In genomic region chr2:209388416-209389037, GRCh38 we compare ENCODE assay signal across 13 cellular contexts. TPM values are rescaled to one million over a fixed set of nuclear protein-coding genes. Genes with fewer than 3 reads are reported as not detected.
DNase-seq lines count a peak whose midpoint lies in the region; ATAC-seq and TF ChIP-seq lines count a peak whose summit lies in the region.
"Had no signal": no experiment of that assay in that cellular context is flagged by ENCODE, and none has a peak within 500 bp of the region (broad histone marks: within the 10 kb centered on the region; RNA-seq: fewer than 3 reads in every experiment).

No MANE protein-coding gene starts in this region.

- H3K9me2 ChIP-seq in GM23338 (ENCODE audit: insufficient read depth) = no peaks in the 10 kb centered on the region

- no peaks in the 10 kb centered on the region for H4K20me1 ChIP-seq in GM23338 (replicated peaks; ENCODE audit: insufficient read depth)

- DNase-seq in GM23338 (ENCODE audit: low spot score) (no peak), fibroblast of the aortic adventitia (ENCODE audit: low read depth) (peak; percentile 23), ACHN (no peak), AG08396 (ENCODE audit: low spot score) (no peak)
- DNase-seq: GM23248, NCI-H1048, NCI-H345, PC-9 had no signal

- H3K4me2 ChIP-seq in GM23338 (no peak overlapping the region), parathyroid adenoma (ENCODE audit: low read length) (no peak overlapping the region)
- H3K4me2 ChIP-seq: PC-9 had no signal

- peaks cover 2% of the 10 kb centered on the region for H3K27me3 Mint-ChIP-seq in GM23338 (ENCODE audit: insufficient read depth, low read depth, poor library complexity)
- no peaks in the 10 kb centered on the region for H3K27me3 Mint-ChIP-seq in brain

- H3K79me2 ChIP-seq in GM23338 (replicated peaks; ENCODE audit: insufficient read depth) (no peaks in the 10 kb centered on the region), parathyroid adenoma (no peaks in the 10 kb centered on the region)

- H2AFZ ChIP-seq in GM23338 = peak overlapping the region; percentile 40; the same call in 1 of the 2 replicates
- peak overlapping the region; percentile 29 for H2AFZ ChIP-seq in parathyroid adenoma
- H2AFZ ChIP-seq: GM23248, PC-9 had no signal

- H3K27me3 ChIP-seq in GM23338 (ENCODE audit: insufficient read depth) (no peaks in the 10 kb centered on the region), parathyroid adenoma (ENCODE audit: control insufficient read depth, insufficient read depth, low read length) (no peaks in the 10 kb centered on the region)

- H3K4me1 ChIP-seq in GM23338 (ENCODE audit: insufficient read depth) (no peaks in the 10 kb centered on the region), parathyroid adenoma (no peaks in the 10 kb centered on the region)

- H3K9me3 ChIP-seq in parathyroid adenoma (ENCODE audit: control insufficient read depth, low read length) = no peaks in the 10 kb centered on the region

- H3K4me3 Mint-ChIP-seq in GM23338 (no peak overlapping the region), brain (peak overlapping the region in 3 of 5 experiments; percentile 47 to 62 (median 59))

- no peaks in the 10 kb centered on the region for H3K36me3 ChIP-seq in GM23338 (ENCODE audit: insufficient read depth)
- H3K36me3 ChIP-seq in parathyroid adenoma (ENCODE audit: control insufficient read depth, insufficient read depth, low read length) = no peaks in the 10 kb centered on the region

- no peak overlapping the region for H3K9ac ChIP-seq in parathyroid adenoma
- H3K9ac ChIP-seq: GM23248 had no signal

- H3K4me3 ChIP-seq in GM23338 (no peak overlapping the region), fibroblast of the aortic adventitia (ENCODE audit: low read depth, low read length) (no peak overlapping the region), parathyroid adenoma (ENCODE audit: low read depth, low read length) (no peak overlapping the region)
- H3K4me3 ChIP-seq: GM23248, K562, PC-9 had no signal

- TF ChIP-seq CTCF in GM23338 (conservative IDR thresholded peaks at IDR 0.05; ENCODE audit: low read depth in 2 of 2) (no peak), brain (conservative IDR thresholded peaks at IDR 0.05) (no peak), fibroblast of the aortic adventitia (IDR thresholded peaks at IDR 0.05; ENCODE audit: insufficient read depth, low read length) (no peak), parathyroid adenoma (IDR thresholded peaks at IDR 0.05) (no peak)

- in situ Hi-C loops in ACHN (cut with HindIII; ENCODE audit: low pct_ligation_motif_present, low pct_unique_long_range_greater_than_20kb, low sequenced_read_pairs) = no loop called here

- H3K4me1 Mint-ChIP-seq in GM23338 (no peaks in the 10 kb centered on the region), brain (peaks cover 29% of the 10 kb centered on the region)

- peaks cover 6% of the 10 kb centered on the region; the same call in 2 of the 3 replicates for H3K9me3 Mint-ChIP-seq in GM23338
- peaks cover 0 to 4% (median 0%) of the 10 kb centered on the region in 5 experiments for H3K9me3 Mint-ChIP-seq in brain

- no peaks in the 10 kb centered on the region; the same call in 2 of the 3 replicates for H3K36me3 Mint-ChIP-seq in GM23338 (ENCODE audit: low read depth)
- H3K36me3 Mint-ChIP-seq in brain = no peaks in the 10 kb centered on the region

- H3K27ac ChIP-seq in GM23338 (ENCODE audit: low read depth) = no peak overlapping the region
- no peak overlapping the region for H3K27ac ChIP-seq in parathyroid adenoma
- H3K27ac ChIP-seq: C4-2B, GM23248, PC-9 had no signal

- ATAC-seq in GM23338 (no peak), HG03442 (IDR thresholded peaks at IDR 0.05; ENCODE audit: unreplicated experiment) (no peak)
- ATAC-seq: K562 had no signal

- H3K27ac Mint-ChIP-seq in GM23338 = no peak overlapping the region
- H3K27ac Mint-ChIP-seq in brain = peak overlapping the region; percentile 63 to 95 (median 94)

- no peaks in the 10 kb centered on the region for H3F3A ChIP-seq in GM23338 (replicated peaks; ENCODE audit: low read depth)

TF ChIP-seq in GM23338, 12 proteins besides CTCF, POLR2A, EP300 and RAD21 (continues in another document):
- TF ChIP-seq REST (IDR thresholded peaks at IDR 0.05; ENCODE audit: unreplicated experiment) (no peak), EZH2phosphoT487 (IDR thresholded peaks at IDR 0.05; ENCODE audit: unreplicated experiment) (no peak), CREB1 (CRISPR knock-in tag; IDR thresholded peaks at IDR 0.05; ENCODE audit: low read depth) (no peak), EZH2 (IDR thresholded peaks at IDR 0.05; ENCODE audit: low read depth, unreplicated experiment) (no peak), ZNF331 (CRISPR knock-in tag; IDR thresholded peaks at IDR 0.05; ENCODE audit: low read depth) (no peak), ETS1 (IDR thresholded peaks at IDR 0.05) (no peak), ZNF114 (CRISPR knock-in tag; IDR thresholded peaks at IDR 0.05) (no peak), JUNB (IDR thresholded peaks at IDR 0.05; ENCODE audit: unreplicated experiment) (no peak), NANOG (IDR thresholded peaks at IDR 0.05; ENCODE audit: borderline replicate concordance) (no peak)

RNA-seq across cellular contexts. Expression of gene MAP2, which starts 35.3 kb away (rescaled TPM):
- 3.2 and 4.4 TPM in 2 replicates for total RNA-seq in GM23338 (2014; rRNA removed; shearing (Covaris generic))
- polyA plus RNA-seq in GM23338 (2016; fragmentation: Nextera tagmentation; extraction: Ambion mirVana) (2.2 and 2.9 TPM in 2 replicates), brain (ENCODE audit: insufficient read depth, low read depth, low replicate concordance) (95.4 TPM)
- 2.1 and 26.5 TPM in 2 replicates for total RNA-seq in fibroblast of the aortic adventitia (ENCODE audit: low replicate concordance)
- polyA plus RNA-seq: K562 had no signal
